Comparison of ENCODE assay signal across 8 cellular contexts in the genomic region with DNA sequence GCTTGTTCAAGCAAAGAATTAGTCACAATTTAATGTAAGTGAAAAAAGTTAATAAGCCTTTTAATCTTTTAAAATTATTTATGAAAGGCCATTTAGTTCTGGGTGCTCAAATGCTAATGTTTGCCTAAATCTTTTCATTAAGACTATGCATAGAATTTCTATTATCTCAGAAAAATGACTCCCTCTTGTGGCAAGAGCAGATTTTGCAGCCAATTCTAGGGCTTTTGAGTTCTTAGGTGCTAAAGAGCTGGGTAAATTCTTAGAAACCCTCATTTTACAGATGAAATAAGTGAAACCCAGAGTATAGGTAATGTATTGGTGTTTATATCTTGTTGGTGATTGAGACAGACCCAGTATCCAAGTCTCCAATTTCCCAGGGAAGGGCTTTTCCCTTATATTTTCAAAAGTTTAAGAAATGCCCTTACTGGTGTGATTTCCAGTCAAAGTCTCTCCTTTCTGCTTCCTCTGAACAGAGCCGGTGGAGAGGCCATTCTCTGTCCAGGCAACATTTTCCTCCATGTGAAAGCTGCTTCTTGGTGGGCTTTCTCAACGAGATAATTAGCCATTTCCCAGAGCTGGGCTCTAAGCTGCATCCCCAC. TPM values are rescaled to one million over a fixed set of nuclear protein-coding genes. Genes with fewer than 3 reads are reported as not detected.
A peak's percentile ranks its signal among the peaks of the same experiment; 100 is the strongest.
DNase-seq lines count a peak whose midpoint lies in the region; ATAC-seq and TF ChIP-seq lines count a peak whose summit lies in the region.

No MANE protein-coding gene starts in this region.

- H3K4me3 ChIP-seq in gastroesophageal sphincter = no peak overlapping the region

- peak; percentile 63 to 78 (median 72) for TF ChIP-seq CTCF in gastroesophageal sphincter (IDR thresholded peaks at IDR 0.05)

- ATAC-seq in GM21515 (IDR thresholded peaks at IDR 0.05; ENCODE audit: unreplicated experiment) = peak; percentile 72
- ATAC-seq in gastroesophageal sphincter = no peak
- no peak for ATAC-seq in HG03045 (IDR thresholded peaks at IDR 0.05; ENCODE audit: unreplicated experiment)
- ATAC-seq in GM21528 (IDR thresholded peaks at IDR 0.05; ENCODE audit: low FRiP score, unreplicated experiment) = no peak

- TF ChIP-seq EP300 in gastroesophageal sphincter (IDR thresholded peaks at IDR 0.05) = no peak

- no peak overlapping the region for H3K27ac ChIP-seq in gastroesophageal sphincter

- WGBS in gastroesophageal sphincter (ENCODE audit: low coverage in 1 of 2), 2 donors = 41% methylated on average over 2 of the region's 2 CpGs; no CpG with 5 or more reads in 1 of the 2 donors

- DNase-seq in DMS53 treated with DMSO at 0.1 percent for 48 hours (lab: John Stamatoyannopoulos, UW; ENCODE audit: unreplicated experiment) (peak; percentile 35), NCI-H2029 (lab: John Stamatoyannopoulos, UW) (peak; percentile 25), putamen (ENCODE audit: low spot score) (peak; percentile 41)
- peak; percentile 43 for DNase-seq in activated CD8-positive, alpha-beta memory T cell treated with anti-CD3 and anti-CD28 coated beads, Interleukin-2, amount 50 U/mL, for 4 hours

- no peaks in the 10 kb centered on the region for H3K36me3 ChIP-seq in gastroesophageal sphincter

- no peaks in the 10 kb centered on the region for H3K9me3 ChIP-seq in gastroesophageal sphincter

- no peaks in the 10 kb centered on the region for H3K27me3 ChIP-seq in gastroesophageal sphincter

- H3K4me1 ChIP-seq in gastroesophageal sphincter = no peaks in the 10 kb centered on the region

- no peak for TF ChIP-seq POLR2A in gastroesophageal sphincter (IDR thresholded peaks at IDR 0.05)

RNA-seq across cellular contexts. Expression of a gene that starts 24.1 kb away (rescaled TPM):
- total RNA-seq in gastroesophageal sphincter = 10 to 100 TPM; 20.1 to 37.3 (median 28.1) TPM
